Comparison of ENCODE assay signal across 8 cellular contexts in the genomic region with DNA sequence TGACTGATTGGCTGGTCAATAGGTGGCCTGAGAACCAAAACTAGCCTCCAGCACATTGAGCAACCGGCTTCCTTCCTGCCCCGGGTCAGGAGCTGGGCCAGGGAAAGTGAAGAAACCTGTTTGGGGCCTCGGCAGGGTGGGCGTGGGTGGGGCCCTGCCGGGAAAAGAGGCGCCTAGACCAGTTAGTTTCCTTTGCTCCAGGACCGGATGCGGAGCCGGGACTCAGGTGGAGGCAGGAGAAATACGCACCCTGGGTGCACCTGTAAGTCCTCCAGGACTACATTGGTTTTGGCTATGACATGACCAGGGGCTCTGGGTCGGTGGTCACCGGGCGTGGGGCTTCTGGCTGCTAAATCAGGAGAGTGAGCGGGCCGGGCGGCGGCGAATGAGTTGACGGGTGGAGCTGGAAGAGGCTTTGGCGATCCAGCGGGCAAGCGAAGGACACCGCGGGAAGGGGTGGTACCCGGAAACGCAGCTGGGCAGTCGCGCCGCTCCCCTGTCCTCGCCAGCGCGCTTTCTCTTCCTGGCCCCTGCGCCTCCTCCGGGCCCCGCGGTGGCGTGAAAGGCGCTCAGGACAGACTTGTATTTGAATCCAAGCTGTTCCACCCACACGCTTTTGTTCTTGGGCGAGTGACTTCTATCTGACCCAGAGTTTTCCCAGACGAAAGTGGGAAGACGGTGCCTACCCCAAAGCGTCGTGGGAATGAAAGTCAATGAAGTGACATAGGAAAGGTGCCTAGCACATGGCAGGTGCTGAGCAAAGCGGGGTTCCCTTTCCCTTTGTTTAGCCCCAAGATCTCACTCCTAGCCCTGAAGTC. TPM values are rescaled to one million over a fixed set of nuclear protein-coding genes. Genes with fewer than 3 reads are reported as not detected.
DNase-seq lines count a peak whose midpoint lies in the region; ATAC-seq and TF ChIP-seq lines count a peak whose summit lies in the region.

No MANE protein-coding gene starts in this region.

- CTCF ChIA-PET in activated naive CD4-positive, alpha-beta T cell treated with anti-CD3 and anti-CD28 coated beads, Interleukin-2, amount 10 ng/mL, durations not matched to agents 7 days and 5 days (lab: Charles Lee): no interaction called here

- TF ChIP-seq CTCF in mucosa of descending colon (IDR thresholded peaks at IDR 0.05): no peak
- TF ChIP-seq CTCF in foreskin fibroblast (IDR thresholded peaks at IDR 0.05; ENCODE audit: low read depth, low read length): no peak

- no peak for DNase-seq in activated naive CD4-positive, alpha-beta T cell treated with anti-CD3 and anti-CD28 coated beads, Interleukin-2, amount 10 ng/mL, durations not matched to agents 7 days and 5 days
- no peak for DNase-seq in activated naive CD4-positive, alpha-beta T cell treated with Interleukin-2 at 50 U/mL for 16 hours
- no peak for DNase-seq in effector memory CD8-positive, alpha-beta T cell
- DNase-seq in mucosa of descending colon (peak; percentile 85 to 91 (median 89)), DMS 273 (lab: John Stamatoyannopoulos, UW; ENCODE audit: unreplicated experiment) (no peak), GOT3 (lab: John Stamatoyannopoulos, UW) (no peak), hepatic stellate cell (ENCODE audit: low spot score) (no peak), foreskin fibroblast (no peak)

- H3K4me1 Mint-ChIP-seq in activated naive CD4-positive, alpha-beta T cell treated with anti-CD3 and anti-CD28 coated beads, Interleukin-2, amount 10 ng/mL, durations not matched to agents 7 days and 5 days: peaks cover 49% of the 10 kb centered on the region
- H3K4me1 Mint-ChIP-seq in effector memory CD8-positive, alpha-beta T cell (ENCODE audit: low read depth in 2 of 2): peaks cover 37 to 42% of the 10 kb centered on the region in 2 donors

- H3K36me3 ChIP-seq in mucosa of descending colon (ENCODE audit: low read depth): peaks cover 3% of the 10 kb centered on the region

- no peaks in the 10 kb centered on the region for H3K9me3 ChIP-seq in mucosa of descending colon

- peaks cover 31% of the 10 kb centered on the region for H3K4me1 ChIP-seq in mucosa of descending colon (ENCODE audit: low read depth)

- H3K4me3 ChIP-seq in mucosa of descending colon (no peak overlapping the region), foreskin fibroblast (ENCODE audit: low read depth in 1 of 2, low read length in 2 of 2) (no peak overlapping the region)

- H3K9me3 Mint-ChIP-seq in activated naive CD4-positive, alpha-beta T cell treated with anti-CD3 and anti-CD28 coated beads, Interleukin-2, amount 10 ng/mL, durations not matched to agents 7 days and 5 days: no peaks in the 10 kb centered on the region
- no peaks in the 10 kb centered on the region for H3K9me3 Mint-ChIP-seq in effector memory CD8-positive, alpha-beta T cell

- ATAC-seq in effector memory CD8-positive, alpha-beta T cell (replicated peaks): no peak
- peak; percentile 76 for ATAC-seq in mucosa of descending colon

- H3K27me3 Mint-ChIP-seq in activated naive CD4-positive, alpha-beta T cell treated with anti-CD3 and anti-CD28 coated beads, Interleukin-2, amount 10 ng/mL, durations not matched to agents 7 days and 5 days: peaks cover 3% of the 10 kb centered on the region
- no peaks in the 10 kb centered on the region for H3K27me3 Mint-ChIP-seq in effector memory CD8-positive, alpha-beta T cell

- intact Hi-C loops in mucosa of descending colon (cut with DNase I, micrococcal nuclease): no loop called here

- peak overlapping the region; percentile 48 for H3K4me3 Mint-ChIP-seq in activated naive CD4-positive, alpha-beta T cell treated with anti-CD3 and anti-CD28 coated beads, Interleukin-2, amount 10 ng/mL, durations not matched to agents 7 days and 5 days
- H3K4me3 Mint-ChIP-seq in effector memory CD8-positive, alpha-beta T cell: peak overlapping the region; percentile 89 to 91

- H3K27ac Mint-ChIP-seq in activated naive CD4-positive, alpha-beta T cell treated with anti-CD3 and anti-CD28 coated beads, Interleukin-2, amount 10 ng/mL, durations not matched to agents 7 days and 5 days: peak overlapping the region; percentile 39
- H3K27ac Mint-ChIP-seq in effector memory CD8-positive, alpha-beta T cell: peak overlapping the region; percentile 91 to 93

- H3K36me3 Mint-ChIP-seq in activated naive CD4-positive, alpha-beta T cell treated with anti-CD3 and anti-CD28 coated beads, Interleukin-2, amount 10 ng/mL, durations not matched to agents 7 days and 5 days: peaks cover 2% of the 10 kb centered on the region
- H3K36me3 Mint-ChIP-seq in effector memory CD8-positive, alpha-beta T cell (ENCODE audit: insufficient read depth): peaks cover 3% of the 10 kb centered on the region

RNA-seq across cellular contexts. Expression of gene JUN, which starts 30.6 kb away (rescaled TPM):
- total RNA-seq in mucosa of descending colon: 100 to 1,000 TPM; 138 to 303 (median 153) TPM

Comparison
In these comparisons a context has a peak if more than half of its experiments do, and no peak if none do; other contexts are left out.
1. DNase-seq: peak in mucosa of descending colon (3 of 3); none in activated naive CD4-positive, alpha-beta T cell treated with anti-CD3 and anti-CD28 coated beads, Interleukin-2, amount 10 ng/mL, durations not matched to agents 7 days and 5 days (single experiment), activated naive CD4-positive, alpha-beta T cell treated with Interleukin-2 at 50 U/mL for 16 hours (single experiment), effector memory CD8-positive, alpha-beta T cell (0 of 3), DMS 273 (single experiment), GOT3 (single experiment), hepatic stellate cell (single experiment) and foreskin fibroblast (0 of 2).